ENCODE assay signal across 26 cellular contexts in genomic region chr1:227953022-227953412, GRCh38. TPM values are rescaled to one million over a fixed set of nuclear protein-coding genes. Genes with fewer than 3 reads are reported as not detected.
DNase-seq lines count a peak whose midpoint lies in the region; ATAC-seq and TF ChIP-seq lines count a peak whose summit lies in the region.
"Had no signal": no experiment of that assay in that cellular context is flagged by ENCODE, and none has a peak within 500 bp of the region (broad histone marks: within the 10 kb centered on the region; RNA-seq: fewer than 3 reads in every experiment).

No MANE protein-coding gene starts in this region.

- H3K4ac ChIP-seq in IMR-90 (ENCODE audit: low read depth, low read length) (no peak overlapping the region), neuronal stem cell (ENCODE audit: low read length) (no peak overlapping the region)

- H3K9me3 Mint-ChIP-seq in CD8-positive, alpha-beta T cell: no peaks in the 10 kb centered on the region

- peaks cover 4% of the 10 kb centered on the region for H3K36me3 Mint-ChIP-seq in T-helper 17 cell (ENCODE audit: low read depth)
- no peaks in the 10 kb centered on the region for H3K36me3 Mint-ChIP-seq in CD8-positive, alpha-beta T cell
- H3K36me3 Mint-ChIP-seq: CD14-positive monocyte had no signal

- no peak overlapping the region for H3K18ac ChIP-seq in IMR-90 (ENCODE audit: low read depth, low read length)
- peak overlapping the region; percentile 67 for H3K18ac ChIP-seq in neuronal stem cell (ENCODE audit: low read length)

- H2BK5ac ChIP-seq in IMR-90 (ENCODE audit: low read depth, low read length, poor library complexity, severe bottlenecking): no peak overlapping the region
- H2BK5ac ChIP-seq in neuronal stem cell (ENCODE audit: low read length): no peak overlapping the region

- H3K79me1 ChIP-seq in IMR-90 (ENCODE audit: low read depth in 1 of 2, low read length in 2 of 2): no peaks in the 10 kb centered on the region
- no peaks in the 10 kb centered on the region for H3K79me1 ChIP-seq in neuronal stem cell (ENCODE audit: low read depth, low read length)

- no peaks in the 10 kb centered on the region for H3K9me1 ChIP-seq in IMR-90 (ENCODE audit: insufficient read depth, low read length)

- no peak overlapping the region for H2BK15ac ChIP-seq in IMR-90 (ENCODE audit: low read depth, low read length)
- H2BK15ac ChIP-seq in neuronal stem cell (ENCODE audit: low read length): no peak overlapping the region

- no peak overlapping the region for H3K27ac Mint-ChIP-seq in T-helper 17 cell
- H3K27ac Mint-ChIP-seq in CD8-positive, alpha-beta T cell: no peak overlapping the region

- H3K9ac ChIP-seq in BLaER1 (0 out of 2 replicates have a peak overlapping the region, but pooled peaks have one; percentile 0), IMR-90 (ENCODE audit: low read depth, low read length) (no peak overlapping the region), neuronal stem cell (ENCODE audit: low read depth, low read length, poor library complexity) (no peak overlapping the region)

- H3K23ac ChIP-seq in IMR-90 (ENCODE audit: low read depth, low read length): no peak overlapping the region
- H3K23ac ChIP-seq in neuronal stem cell (ENCODE audit: low read depth, low read length, poor library complexity): peak overlapping the region; percentile 8

- TF ChIP-seq RAD21 in IMR-90 (IDR thresholded peaks at IDR 0.05; ENCODE audit: low read length): no peak

- ATAC-seq in IMR-90 (ENCODE audit: low read depth): no peak
- no peak for ATAC-seq in T-helper 17 cell
- no peak for ATAC-seq in CD8-positive, alpha-beta T cell

- dilution Hi-C loops in IMR-90 (cut with HindIII; ENCODE audit: low sequenced_read_pairs, unreplicated experiment): no loop called here

- no peak overlapping the region for H4K5ac ChIP-seq in IMR-90 (ENCODE audit: low read depth, low read length)

- H3K4me1 ChIP-seq in BLaER1 (peaks cover 34% of the 10 kb centered on the region), IMR-90 (ENCODE audit: control insufficient read depth, insufficient read depth, low read length) (peaks cover 8% of the 10 kb centered on the region; the same call in 1 of the 2 replicates), neuronal stem cell (ENCODE audit: control insufficient read depth in 2 of 2, insufficient read depth in 1 of 2, low read depth in 1 of 2, low read length in 2 of 2) (peaks cover 0 to 5% of the 10 kb centered on the region in 2 donors)
- H3K4me1 ChIP-seq in CD8-positive, alpha-beta T cell (ENCODE audit: insufficient read depth, low read length): peaks cover 4% of the 10 kb centered on the region

- no peak overlapping the region for H2BK12ac ChIP-seq in neuronal stem cell (ENCODE audit: low read length)

- H2AK9ac ChIP-seq in IMR-90 (replicated peaks; ENCODE audit: low read depth, low read length, poor library complexity): no peak overlapping the region

- peaks cover 47% of the 10 kb centered on the region for H3K27me3 Mint-ChIP-seq in T-helper 17 cell
- peaks cover 36% of the 10 kb centered on the region for H3K27me3 Mint-ChIP-seq in CD8-positive, alpha-beta T cell (ENCODE audit: low read depth)

- H4K20me1 ChIP-seq in BLaER1 (peaks cover 20% of the 10 kb centered on the region), IMR-90 (ENCODE audit: insufficient read depth, low read length) (no peaks in the 10 kb centered on the region)

- peak overlapping the region; percentile 76 for H3K4me2 ChIP-seq in BLaER1
- H3K4me2 ChIP-seq in IMR-90 (ENCODE audit: low read depth, low read length): no peak overlapping the region
- no peak overlapping the region for H3K4me2 ChIP-seq in neuronal stem cell (ENCODE audit: insufficient read depth, low read length, poor library complexity, severe bottlenecking)
- H3K4me2 ChIP-seq: PC-9 had no signal

- H3K4me1 Mint-ChIP-seq in T-helper 17 cell: peaks cover 7% of the 10 kb centered on the region
- H3K4me1 Mint-ChIP-seq in CD8-positive, alpha-beta T cell (ENCODE audit: low read depth): peaks cover 6% of the 10 kb centered on the region

- WGBS in IMR-90 (ENCODE audit: extremely low coverage in 2 of 2, insufficient read length in 1 of 2), 2 experiments: 84 to 100% methylated on average over 1 to 3 of the region's 3 CpGs
- WGBS in neuronal stem cell (ENCODE audit: extremely low coverage in 2 of 2, insufficient read length in 2 of 2, insufficient replicate concordance in 1 of 2), 2 donors: 100% methylated on average over 1 of the region's 3 CpGs

- H3K4me3 ChIP-seq in BLaER1 (no peak overlapping the region), IMR-90 (ENCODE audit: insufficient read depth, low read depth, low read length) (no peak overlapping the region), neuronal stem cell (ENCODE audit: low read length in 2 of 2) (peak overlapping the region in 1 of 2 donors; percentile 9)
- no peak overlapping the region for H3K4me3 ChIP-seq in CD8-positive, alpha-beta T cell (ENCODE audit: low read depth, low read length)
- H3K4me3 ChIP-seq: MG63, PC-9 had no signal

- POLR2A ChIA-PET in IMR-90 (lab: Charles Lee; ENCODE audit: unreplicated experiment): interaction anchor here (0.5 to 1.0 kb wide), 2 partner anchors 159 to 522 kb away, joined by 3 read pairs; no protein-coding TSS in a partner anchor
- POLR2A ChIA-PET in CD8-positive, alpha-beta T cell (lab: Charles Lee): no interaction called here

- 0 out of 2 replicates have a peak overlapping the region, but pooled peaks have one; percentile 5 for H3K27ac ChIP-seq in BLaER1
- no peak overlapping the region for H3K27ac ChIP-seq in IMR-90 (ENCODE audit: insufficient read depth, low read length)
- no peak overlapping the region for H3K27ac ChIP-seq in neuronal stem cell (replicated peaks; ENCODE audit: low read length)
- no peak overlapping the region for H3K27ac ChIP-seq in CD8-positive, alpha-beta T cell (ENCODE audit: low read depth, low read length)
- H3K27ac ChIP-seq: HL-60, PC-9 had no signal

- H4K91ac ChIP-seq in IMR-90 (ENCODE audit: insufficient read depth, low read depth, low read length): no peak overlapping the region
- no peak overlapping the region for H4K91ac ChIP-seq in neuronal stem cell (ENCODE audit: low read depth, low read length, poor library complexity)

- TF ChIP-seq POLR2A in IMR-90 (IDR thresholded peaks at IDR 0.05; ENCODE audit: low read depth, low read length) (no peak), erythroblast (IDR thresholded peaks at IDR 0.05; ENCODE audit: low read length) (no peak)

- no peak for DNase-seq in IMR-90
- no peak for DNase-seq in T-helper 17 cell
- no peak for DNase-seq in neuronal stem cell (ENCODE audit: low spot score)
- no peak for DNase-seq in CD8-positive, alpha-beta T cell
- no peak for DNase-seq in NCI-H1436 (lab: John Stamatoyannopoulos, UW)
- no peak for DNase-seq in erythroblast (lab: John Stamatoyannopoulos, UW)
- DNase-seq: Calu3, DMS79 treated with DMSO at 0.1 percent for 48 hours, GF-D8, HCEC 1CT, KBM-7, NCI-H1105 treated with DMSO at 0.1 percent for 48 hours, NCI-H2029, NCI-H446 treated with DMSO at 0.1 percent for 48 hours, NCI-H526, NCI-H82, PC-9, Right ventricle myocardium superior, RPMI8226, SW 1271 had no signal

- no peak overlapping the region for H2BK20ac ChIP-seq in IMR-90 (ENCODE audit: low read depth, low read length)

- peak overlapping the region; percentile 6 for H2AFZ ChIP-seq in IMR-90 (replicated peaks; ENCODE audit: low read length, poor library complexity)
- no peak overlapping the region for H2AFZ ChIP-seq in neuronal stem cell (ENCODE audit: low read length)
- H2AFZ ChIP-seq: PC-9 had no signal

- no peak for TF ChIP-seq CTCF in IMR-90 (conservative IDR thresholded peaks at IDR 0.05; ENCODE audit: low read depth, low read length)
- no peak for TF ChIP-seq CTCF in CD8-positive, alpha-beta T cell (IDR thresholded peaks at IDR 0.05)

- H2BK120ac ChIP-seq in IMR-90 (ENCODE audit: low read depth, low read length) (no peak overlapping the region), neuronal stem cell (ENCODE audit: low read depth, low read length) (no peak overlapping the region)

- H3K27me3 ChIP-seq in BLaER1 (peaks cover 16% of the 10 kb centered on the region), IMR-90 (ENCODE audit: control insufficient read depth, insufficient read depth, low read length) (no peaks in the 10 kb centered on the region), neuronal stem cell (ENCODE audit: control insufficient read depth in 3 of 3, insufficient read depth in 3 of 3, low read depth in 1 of 3, low read length in 3 of 3) (peaks cover 0 to 17% (median 15%) of the 10 kb centered on the region in 3 experiments)
- H3K27me3 ChIP-seq in CD8-positive, alpha-beta T cell (ENCODE audit: insufficient read depth, low read length): peaks cover 16% of the 10 kb centered on the region
- H3K27me3 ChIP-seq: MG63 had no signal

- no peak overlapping the region for H3K56ac ChIP-seq in IMR-90 (ENCODE audit: extremely low read depth, insufficient read depth, low read length)

- H3K14ac ChIP-seq in IMR-90 (replicated peaks; ENCODE audit: low read depth, low read length) (no peak overlapping the region), neuronal stem cell (ENCODE audit: low read length) (peak overlapping the region; percentile 57)

- intact Hi-C loops in IMR-90 (cut with micrococcal nuclease): no loop called here
- intact Hi-C loops in CD8-positive, alpha-beta T cell (cut with DNase I, micrococcal nuclease): no loop called here

- in situ Hi-C loops in IMR-90 (cut with MboI; ENCODE audit: low sequenced_read_pairs): no loop called here

- no peak overlapping the region for H2AK5ac ChIP-seq in IMR-90 (ENCODE audit: low read depth, low read length)
- H2AK5ac ChIP-seq in neuronal stem cell (ENCODE audit: low read depth, low read length): no peak overlapping the region

- CTCF ChIA-PET in IMR-90 (lab: Yijun Ruan, JAX): interaction anchor here (0.6 to 1.3 kb wide), 5 partner anchors 159 to 494 kb away, joined by 3 to 6 read pairs (median 5); no protein-coding TSS in a partner anchor
- CTCF ChIA-PET in CD8-positive, alpha-beta T cell (lab: Charles Lee): interaction anchor here (1.2 to 18.7 kb wide), 4 partner anchors 48 to 472 kb away, joined by 3 to 264 read pairs (median 12); no protein-coding TSS in a partner anchor

- no TSS peak for BruUV-seq in IMR-90 (replicated peaks; lab: Mats Ljungman, UMichigan)

- H4K8ac ChIP-seq in IMR-90 (ENCODE audit: low read depth in 2 of 2, low read length in 2 of 2) (no peak overlapping the region), neuronal stem cell (ENCODE audit: low read depth, low read length) (no peak overlapping the region)

- H3K36me3 ChIP-seq in BLaER1: no peaks in the 10 kb centered on the region
- no peaks in the 10 kb centered on the region for H3K36me3 ChIP-seq in IMR-90 (ENCODE audit: control insufficient read depth, insufficient read depth, low read length)
- H3K36me3 ChIP-seq in neuronal stem cell (replicated peaks in 1 of 2; ENCODE audit: control insufficient read depth in 2 of 2, insufficient read depth in 2 of 2, low read length in 2 of 2): no peaks in the 10 kb centered on the region
- no peaks in the 10 kb centered on the region for H3K36me3 ChIP-seq in CD8-positive, alpha-beta T cell (ENCODE audit: insufficient read depth, low read length)
- H3K36me3 ChIP-seq: MG63 had no signal

- H3K9me3 ChIP-seq in BLaER1 (peaks cover 15% of the 10 kb centered on the region), IMR-90 (ENCODE audit: control insufficient read depth, insufficient read depth, low read length) (no peaks in the 10 kb centered on the region), T-helper 17 cell (ENCODE audit: control insufficient read depth, low read length, poor library complexity, severe bottlenecking) (no peaks in the 10 kb centered on the region), neuronal stem cell (replicated peaks in 1 of 2; ENCODE audit: control insufficient read depth in 2 of 2, insufficient read depth in 1 of 2, low read depth in 1 of 2, low read length in 2 of 2) (peaks cover 3 to 7% of the 10 kb centered on the region in 2 donors)
- H3K9me3 ChIP-seq in CD8-positive, alpha-beta T cell (ENCODE audit: low read length): no peaks in the 10 kb centered on the region

- peak overlapping the region; percentile 65 for H3K4me3 Mint-ChIP-seq in T-helper 17 cell
- H3K4me3 Mint-ChIP-seq in CD8-positive, alpha-beta T cell: no peak overlapping the region
- H3K4me3 Mint-ChIP-seq: CD14-positive monocyte had no signal

RNA-seq across cellular contexts. Expression of gene WNT9A, which starts 5.3 kb away (rescaled TPM):
- 0.18 and 0.28 TPM in 2 replicates for total RNA-seq in IMR-90 (2012; rRNA removed)
- 0.36 and 0.42 TPM in 2 replicates for polyA plus RNA-seq in IMR-90 (2012; rRNA removed)
- 0.24 and 0.63 TPM in 2 replicates for polyA plus RNA-seq in IMR-90 (2012; cell fraction: cytosol; rRNA removed)
- polyA plus RNA-seq in IMR-90 (2012; cell fraction: nucleus; rRNA removed; ENCODE audit: low replicate concordance): 0.81 and 1.1 TPM in 2 replicates
- total RNA-seq in T-helper 17 cell: under 1 TPM; 0.10 to 0.18 TPM
- 0.61 TPM for polyA plus RNA-seq in neuronal stem cell (2013, experiment 1 of 2)
- 0.69 TPM for polyA plus RNA-seq in neuronal stem cell (2013, experiment 2 of 2)
- not detected for total RNA-seq in CD8-positive, alpha-beta T cell
- total RNA-seq: A673 had no signal
- polyA plus RNA-seq: CD14-positive monocyte had no signal

RNA-seq across cellular contexts. Expression of gene WNT3A, which starts 53.8 kb away (rescaled TPM):
- total RNA-seq in IMR-90 (2012; rRNA removed) (not detected in 2 replicates), T-helper 17 cell (not detected)
- polyA plus RNA-seq in IMR-90 (2012; rRNA removed): not detected in 2 replicates
- not detected in 2 replicates for polyA plus RNA-seq in IMR-90 (2012; cell fraction: cytosol; rRNA removed)
- not detected in 2 replicates for polyA plus RNA-seq in IMR-90 (2012; cell fraction: nucleus; rRNA removed; ENCODE audit: low replicate concordance)
- polyA plus RNA-seq in neuronal stem cell (2013, experiment 1 of 2): 0.01 TPM
- 0.01 TPM for polyA plus RNA-seq in neuronal stem cell (2013, experiment 2 of 2)
- under 1 TPM in 1 of 2 experiments, not detected in 1; 0.14 TPM for total RNA-seq in CD8-positive, alpha-beta T cell
- total RNA-seq: A673, Calu3, LHCN-M2, Right ventricle myocardium superior had no signal
- polyA plus RNA-seq: CD14-positive monocyte had no signal
